Comparison of ENCODE assay signal across 8 cellular contexts in genomic region chr5:177134653-177135225, GRCh38. TPM values are rescaled to one million over a fixed set of nuclear protein-coding genes. Genes with fewer than 3 reads are reported as not detected.
DNase-seq lines count a peak whose midpoint lies in the region; ATAC-seq and TF ChIP-seq lines count a peak whose summit lies in the region.

No MANE protein-coding gene starts in this region.

- H3K4me3 ChIP-seq in BJ (ENCODE audit: low read depth, low read length) (peak overlapping the region; percentile 64), mucosa of descending colon (peak overlapping the region; percentile 54)
- H3K4me3 ChIP-seq in Jurkat, Clone E6-1 (ENCODE audit: low read length), result peak overlapping the region; percentile 70

- H3K4me3 Mint-ChIP-seq in brain, result peak overlapping the region; percentile 87 to 89 (median 88)

- no peaks in the 10 kb centered on the region for H3K9me3 ChIP-seq in mucosa of descending colon

- peak overlapping the region; percentile 4 to 97 (median 95) for H3K27ac Mint-ChIP-seq in brain

- ATAC-seq in mucosa of descending colon, result no peak
- ATAC-seq in GM19452 (IDR thresholded peaks at IDR 0.05; ENCODE audit: unreplicated experiment), result no peak
- no peak for ATAC-seq in HG03342 (IDR thresholded peaks at IDR 0.05; ENCODE audit: unreplicated experiment)
- no peak for ATAC-seq in HG03432 (IDR thresholded peaks at IDR 0.05; ENCODE audit: unreplicated experiment)
- no peak for ATAC-seq in HG03280 (IDR thresholded peaks at IDR 0.05; ENCODE audit: unreplicated experiment)

- H3K4me1 Mint-ChIP-seq in brain, result peaks cover 44% of the 10 kb centered on the region

- peaks cover 45% of the 10 kb centered on the region for H3K36me3 Mint-ChIP-seq in brain

- no peak for DNase-seq in BJ (ENCODE audit: low read depth)
- DNase-seq in Jurkat, Clone E6-1 (ENCODE audit: low read depth, low spot score), result no peak
- DNase-seq in mucosa of descending colon, result peak in 2 of 3 donors; percentile 45 to 50

- POLR2A ChIA-PET in BJ (lab: Charles Lee), result no interaction called here

- H3K4me1 ChIP-seq in mucosa of descending colon (ENCODE audit: low read depth), result peaks cover 34% of the 10 kb centered on the region

- no peaks in the 10 kb centered on the region for H3K9me3 Mint-ChIP-seq in brain

- H3K27me3 Mint-ChIP-seq in brain, result peaks cover 5% of the 10 kb centered on the region

- no peaks in the 10 kb centered on the region for H3K27me3 ChIP-seq in BJ (ENCODE audit: control insufficient read depth, insufficient read depth, low read length)

- intact Hi-C loops in mucosa of descending colon (cut with DNase I, micrococcal nuclease), result no loop called here

- CTCF ChIA-PET in BJ (lab: Yijun Ruan, JAX), result interaction anchor here (0.6 to 4.2 kb wide), 4 partner anchors 21 to 372 kb away, joined by 3 to 15 read pairs (median 4); no protein-coding TSS in a partner anchor

- no peak for TF ChIP-seq CTCF in BJ (IDR thresholded peaks at IDR 0.05; ENCODE audit: insufficient read depth, low read depth, low read length)
- TF ChIP-seq CTCF in brain (conservative IDR thresholded peaks at IDR 0.05), result no peak
- TF ChIP-seq CTCF in mucosa of descending colon (IDR thresholded peaks at IDR 0.05), result no peak

- peaks cover 4% of the 10 kb centered on the region; the same call in 1 of the 2 replicates for H3K36me3 ChIP-seq in BJ (ENCODE audit: control insufficient read depth, insufficient read depth, low read length)
- H3K36me3 ChIP-seq in mucosa of descending colon (ENCODE audit: low read depth), result no peaks in the 10 kb centered on the region

RNA-seq across cellular contexts. Expression of gene NSD1, which starts 1.2 kb away (rescaled TPM):
- 15.8 and 21.4 TPM in 2 replicates for polyA plus RNA-seq in BJ (2011; rRNA removed)
- polyA minus RNA-seq in BJ (2011; rRNA and poly(A)+ RNA removed), result 39.7 and 40.0 TPM in 2 replicates
- 22.2 TPM for polyA plus RNA-seq in Jurkat, Clone E6-1 (2012; ENCODE audit: insufficient read depth, insufficient read length)
- 21.1 TPM for polyA plus RNA-seq in brain (ENCODE audit: insufficient read depth, low read depth, low replicate concordance)
- 100 to 1,000 TPM in 1 of 3 donors, 10 to 100 TPM in 2; 59.3 to 103 (median 69.7) TPM for total RNA-seq in mucosa of descending colon

RNA-seq across cellular contexts. Expression of gene FGFR4, which starts 48.0 kb away (rescaled TPM):
- polyA plus RNA-seq in BJ (2011; rRNA removed) (0.10 and 0.12 TPM in 2 replicates), brain (ENCODE audit: insufficient read depth, low read depth, low replicate concordance) (0.36 TPM)
- polyA minus RNA-seq in BJ (2011; rRNA and poly(A)+ RNA removed), result 0.14 TPM in 1 of 2 replicates, not detected in the other
- 13.1 TPM for polyA plus RNA-seq in Jurkat, Clone E6-1 (2012; ENCODE audit: insufficient read depth, insufficient read length)
- 10 to 100 TPM; 25.3 to 60.3 (median 28.9) TPM for total RNA-seq in mucosa of descending colon

Comparison
In these comparisons a context has a peak if more than half of its experiments do, and no peak if none do; other contexts are left out.
1. DNase-seq: peak in mucosa of descending colon (2 of 3); none in BJ (single experiment) and Jurkat, Clone E6-1 (single experiment).
2. Peak in every context shown above with its lines, with median percentiles within 50 percentile points of each other: H3K4me3 ChIP-seq.